ENCODE assay signal across 8 cellular contexts in the genomic region with DNA sequence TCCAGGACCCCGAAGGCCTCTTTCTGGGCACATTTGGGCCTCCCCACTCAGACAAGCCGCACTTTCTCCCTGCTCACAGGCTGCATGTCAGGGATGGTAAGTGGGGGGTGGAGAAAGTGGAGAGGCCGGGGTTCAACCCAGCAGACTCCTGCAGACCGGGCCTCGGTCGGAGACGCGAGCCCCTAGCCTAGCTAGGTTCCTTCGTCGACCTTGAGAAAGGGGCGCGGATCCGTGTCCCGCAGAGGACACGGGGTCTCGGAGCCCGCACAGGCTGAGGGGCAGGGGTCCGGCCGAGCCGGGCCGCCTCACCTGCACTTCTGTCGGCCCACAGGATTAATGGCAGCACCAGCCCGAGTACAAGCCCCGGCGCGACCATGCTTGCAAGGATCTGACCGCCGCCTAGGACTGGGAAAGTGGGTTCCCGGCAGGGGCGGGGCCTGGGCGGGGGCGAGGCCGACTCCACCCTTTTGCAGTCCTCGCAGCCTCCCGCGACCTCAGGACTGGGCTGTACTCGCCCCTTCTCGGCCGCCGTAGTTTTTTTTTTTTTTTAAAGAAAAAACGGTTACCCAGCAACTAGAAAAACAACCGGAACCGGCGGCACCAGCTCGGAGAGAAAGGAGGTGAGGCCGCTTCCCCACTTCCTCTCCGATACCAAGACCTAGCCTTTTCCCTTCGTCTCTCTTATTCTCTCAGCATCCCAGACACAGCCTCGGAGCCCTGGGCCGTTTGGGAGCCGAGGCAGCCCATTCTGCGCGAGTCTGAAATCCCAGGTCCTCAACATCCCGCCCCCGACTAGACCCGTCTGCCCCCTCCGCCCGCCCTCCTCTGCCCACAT. TPM values are rescaled to one million over a fixed set of nuclear protein-coding genes. Genes with fewer than 3 reads are reported as not detected.
DNase-seq lines count a peak whose midpoint lies in the region; ATAC-seq, FAIRE-seq and TF ChIP-seq lines count a peak whose summit lies in the region.

A gene with protein sequence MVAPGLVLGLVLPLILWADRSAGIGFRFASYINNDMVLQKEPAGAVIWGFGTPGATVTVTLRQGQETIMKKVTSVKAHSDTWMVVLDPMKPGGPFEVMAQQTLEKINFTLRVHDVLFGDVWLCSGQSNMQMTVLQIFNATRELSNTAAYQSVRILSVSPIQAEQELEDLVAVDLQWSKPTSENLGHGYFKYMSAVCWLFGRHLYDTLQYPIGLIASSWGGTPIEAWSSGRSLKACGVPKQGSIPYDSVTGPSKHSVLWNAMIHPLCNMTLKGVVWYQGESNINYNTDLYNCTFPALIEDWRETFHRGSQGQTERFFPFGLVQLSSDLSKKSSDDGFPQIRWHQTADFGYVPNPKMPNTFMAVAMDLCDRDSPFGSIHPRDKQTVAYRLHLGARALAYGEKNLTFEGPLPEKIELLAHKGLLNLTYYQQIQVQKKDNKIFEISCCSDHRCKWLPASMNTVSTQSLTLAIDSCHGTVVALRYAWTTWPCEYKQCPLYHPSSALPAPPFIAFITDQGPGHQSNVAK (minus strand): TSS at position 407 of the 835 bp plus-strand sequence. CDS start 31 bp downstream, at position 376.
A gene (plus strand): TSS at position 572 of the 835 bp plus-strand sequence. CDS start 1,361 bp downstream, outside the sequence.

- no peaks in the 10 kb centered on the region for H3K36me3 ChIP-seq in OCI-LY7 (ENCODE audit: insufficient read depth, low read length)

- no peaks in the 10 kb centered on the region for H3K9me2 ChIP-seq in OCI-LY7 (ENCODE audit: insufficient read depth, low read length)

- no peaks in the 10 kb centered on the region for H3K79me2 ChIP-seq in OCI-LY7 (ENCODE audit: insufficient read depth, low read depth, low read length)

- DNase-seq in Caki2 (ENCODE audit: low read depth) (peak; percentile 96), HTR-8/SVneo (ENCODE audit: insufficient read length, low spot score) (peak; percentile 92), OCI-LY7 (ENCODE audit: low spot score) (peak; percentile 93), activated T-cell treated with anti-CD3 and anti-CD28 coated beads for 4 hours (peak; percentile 68), epidermal melanocyte (ENCODE audit: insufficient read length, low spot score) (peak; percentile 93), midbrain (lab: John Stamatoyannopoulos, UW) (peak; percentile 80)
- peak; percentile 85 to 86 for DNase-seq in stimulated activated CD8-positive, alpha-beta memory T cell treated with anti-CD3 and anti-CD28 coated beads, Interleukin-15, amount 100 ng/mL, for 48 hours (ENCODE audit: low read depth in 2 of 2)

- peak within 1 kb of the TSS; percentile 86 for H3K4me2 ChIP-seq in OCI-LY7 (ENCODE audit: low read length)

- H3K9me3 ChIP-seq in OCI-LY7 (ENCODE audit: low read length) = peaks cover 5% of the 10 kb centered on the region; the same call in 1 of the 2 replicates

- in situ Hi-C loops in Caki2 (cut with HindIII; ENCODE audit: low pct_unique_long_range_greater_than_20kb, low sequenced_read_pairs) = no loop called here

- peak within 1 kb of the TSS; percentile 30 for H3K27ac ChIP-seq in OCI-LY7 (ENCODE audit: low read depth, low read length, poor library complexity, severe bottlenecking)

- no peak for TF ChIP-seq CTCF in OCI-LY7 (conservative IDR thresholded peaks at IDR 0.05; ENCODE audit: low read length)

- peaks cover 45% of the 10 kb centered on the region for H3K4me1 ChIP-seq in OCI-LY7 (ENCODE audit: insufficient read depth, low read length, poor library complexity, severe bottlenecking)

- peak within 1 kb of the TSS; percentile 86 for H2AFZ ChIP-seq in OCI-LY7 (ENCODE audit: low read length)

- ATAC-seq in GM21367 (IDR thresholded peaks at IDR 0.05; ENCODE audit: unreplicated experiment) = peak; percentile 91

- BruUV-seq in OCI-LY7 (replicated peaks; lab: Mats Ljungman, UMichigan) = no TSS peak

- H4K20me1 ChIP-seq in OCI-LY7 (ENCODE audit: insufficient read depth, low read length) = no peaks in the 10 kb centered on the region

- CTCF ChIA-PET in OCI-LY7 (lab: Charles Lee; ENCODE audit: unreplicated experiment) = no interaction called here

- no peak for FAIRE-seq in HTR-8/SVneo (lab: Jason Lieb, UNC)

- H3K4me3 ChIP-seq in OCI-LY7 (ENCODE audit: low read depth, low read length, poor library complexity, severe bottlenecking) = peak within 1 kb of the TSS; percentile 79

- intact Hi-C loops in OCI-LY7 (cut with micrococcal nuclease; ENCODE audit: unreplicated experiment) = loop anchor here (2.0 kb wide), 1 partner anchor 281 kb away; a partner anchor contains a TSS

- POLR2A ChIA-PET in OCI-LY7 (lab: Charles Lee) = interaction anchor here (0.6 to 2.4 kb wide), 12 partner anchors 10 to 1588 kb away, joined by 3 to 9 read pairs (median 3); a partner anchor contains a TSS

RNA-seq across cellular contexts. Expression of the first gene that starts in this region (rescaled TPM):
- 9.2 and 14.1 TPM in 2 replicates for total RNA-seq in Caki2 (2014; rRNA removed; shearing (Covaris generic); ENCODE audit: low replicate concordance)
- 2.6 and 4.8 TPM in 2 replicates for total RNA-seq in OCI-LY7 (2014; rRNA removed; shearing (Covaris generic))
- 7.3 and 8.6 TPM in 2 replicates for total RNA-seq in OCI-LY7 (2022)

RNA-seq across cellular contexts. Expression of the second gene that starts in this region (rescaled TPM):
- 5.3 and 7.3 TPM in 2 replicates for total RNA-seq in Caki2 (2014; rRNA removed; shearing (Covaris generic); ENCODE audit: low replicate concordance)
- total RNA-seq in OCI-LY7 (2014; rRNA removed; shearing (Covaris generic)) = 2.4 and 5.1 TPM in 2 replicates
- 5.1 and 5.5 TPM in 2 replicates for total RNA-seq in OCI-LY7 (2022)

Comparison
In these comparisons a context has a peak if more than half of its experiments do, and no peak if none do; other contexts are left out.
1. Peak in every context shown above with its lines: DNase-seq, ATAC-seq, H3K4me3 ChIP-seq and H3K27ac ChIP-seq.